Comparison of ENCODE assay signal across 27 cellular contexts in the genomic region with DNA sequence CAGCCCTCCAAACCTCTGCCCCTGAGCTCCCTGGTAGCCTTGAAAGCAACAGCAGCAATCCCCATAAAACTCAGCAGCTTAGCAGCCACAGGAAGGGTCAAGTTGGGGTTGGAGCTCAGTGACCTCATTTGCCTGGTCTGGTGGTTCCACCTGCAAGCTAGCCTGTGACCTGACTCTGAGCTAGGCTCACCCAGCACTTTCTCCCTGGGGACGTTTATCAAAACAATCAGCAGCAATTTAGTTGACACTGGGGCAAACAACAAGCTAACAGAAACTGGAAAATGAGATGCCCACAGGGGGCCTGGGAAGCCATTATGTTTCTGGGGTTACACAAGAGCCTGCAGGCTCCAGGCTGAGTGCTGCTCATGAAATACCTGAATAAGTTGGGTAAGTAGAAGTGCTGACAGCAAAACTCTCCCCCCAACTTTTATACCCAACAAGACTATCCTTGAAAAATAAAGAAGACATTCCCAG. TPM values are rescaled to one million over a fixed set of nuclear protein-coding genes. Genes with fewer than 3 reads are reported as not detected.
A peak's percentile ranks its signal among the peaks of the same experiment; 100 is the strongest.
DNase-seq lines count a peak whose midpoint lies in the region; ATAC-seq and TF ChIP-seq lines count a peak whose summit lies in the region.
"Had no signal": no experiment of that assay in that cellular context is flagged by ENCODE, and none has a peak within 500 bp of the region (broad histone marks: within the 10 kb centered on the region; RNA-seq: fewer than 3 reads in every experiment).

No MANE protein-coding gene starts in this region.

- intact Hi-C loops in Right ventricle myocardium inferior (cut with DNase I): loop anchor here (5.0 kb wide), 2 partner anchors 55 to 295 kb away; partner anchors contain the start of gene RHEB
- intact Hi-C loops in PC-9 (cut with micrococcal nuclease; ENCODE audit: unreplicated experiment): no loop called here
- intact Hi-C loops in esophagus muscularis mucosa (cut with DNase I): loop anchor here (5.0 kb wide), 3 partner anchors 40 to 295 kb away; no protein-coding TSS in a partner anchor

- 73% methylated on average over 1 of the region's 1 CpG for WGBS in esophagus muscularis mucosa

- peaks cover 0 to 7% of the 10 kb centered on the region in 2 donors for H3K9me3 ChIP-seq in right atrium auricular region
- peaks cover 6% of the 10 kb centered on the region; the same call in 1 of the 2 replicates for H3K9me3 ChIP-seq in PC-9 (ENCODE audit: insufficient read depth, low read depth)
- peaks cover 0 to 11% (median 0%) of the 10 kb centered on the region in 4 donors for H3K9me3 ChIP-seq in esophagus muscularis mucosa
- H3K9me3 ChIP-seq in stomach smooth muscle (ENCODE audit: control insufficient read depth in 2 of 2, low read length in 2 of 2): no peaks in the 10 kb centered on the region
- H3K9me3 ChIP-seq: body of pancreas had no signal

- H3K9me2 ChIP-seq in PC-9 (ENCODE audit: insufficient read depth): no peaks in the 10 kb centered on the region

- H3K4me3 ChIP-seq in right atrium auricular region (no peak overlapping the region), PC-9 (no peak overlapping the region), esophagus muscularis mucosa (no peak overlapping the region), stomach smooth muscle (ENCODE audit: low read length in 2 of 2) (no peak overlapping the region)
- H3K4me3 ChIP-seq: body of pancreas, hepatocyte had no signal

- no peak for TF ChIP-seq POLR2A in esophagus muscularis mucosa (IDR thresholded peaks at IDR 0.05; ENCODE audit: low read depth)

- POLR2A ChIA-PET in PC-9 (lab: Charles Lee; ENCODE audit: unreplicated experiment): interaction anchor here (0.7 kb wide), 1 partner anchor 24 kb away, joined by 18 read pairs; no protein-coding TSS in a partner anchor

- H2AFZ ChIP-seq in PC-9: no peak overlapping the region
- H2AFZ ChIP-seq: hepatocyte had no signal

- H3K27ac ChIP-seq in right atrium auricular region (peak overlapping the region; percentile 84 to 98), PC-9 (no peak overlapping the region), esophagus muscularis mucosa (replicated peaks in 1 of 4) (peak overlapping the region; percentile 91 to 96 (median 94)), stomach smooth muscle (ENCODE audit: low read length) (peak overlapping the region; percentile 37)
- H3K27ac ChIP-seq: body of pancreas, foreskin keratinocyte, KMS-11 had no signal

- no peak for ATAC-seq in Right ventricle myocardium inferior
- ATAC-seq in HG02571 (IDR thresholded peaks at IDR 0.05; ENCODE audit: unreplicated experiment): no peak
- no peak for ATAC-seq in HG03045 (IDR thresholded peaks at IDR 0.05; ENCODE audit: unreplicated experiment)
- ATAC-seq: body of pancreas; foreskin keratinocyte; naive thymus-derived CD4-positive, alpha-beta T cell; stimulated activated naive CD8-positive, alpha-beta T cell treated with anti-CD3 and anti-CD28 coated beads, Interleukin-15, Interleukin-2, amounts not matched to agents 100 U/mL and 50 U/mL, for 24 hours had no signal

- H4K20me1 ChIP-seq in PC-9 (ENCODE audit: insufficient read depth): no peaks in the 10 kb centered on the region

- H3F3A ChIP-seq in PC-9 (ENCODE audit: insufficient read depth, low read depth): peaks cover 75% of the 10 kb centered on the region

- TF ChIP-seq CTCF in right atrium auricular region (IDR thresholded peaks at IDR 0.05): no peak
- TF ChIP-seq CTCF in PC-9 (conservative IDR thresholded peaks at IDR 0.05): no peak
- no peak for TF ChIP-seq CTCF in esophagus muscularis mucosa (IDR thresholded peaks at IDR 0.05)

- H3K79me2 ChIP-seq in PC-9 (ENCODE audit: low read depth): no peaks in the 10 kb centered on the region
- H3K79me2 ChIP-seq: hepatocyte had no signal

- no peak for DNase-seq in right atrium auricular region (ENCODE audit: low spot score)
- no peak for DNase-seq in Right ventricle myocardium inferior (ENCODE audit: missing footprints)
- DNase-seq in PC-9: peak in 1 of 2 experiments; percentile 43
- no peak for DNase-seq in esophagus muscularis mucosa (ENCODE audit: extremely low spot score)
- no peak for DNase-seq in mucosa of gallbladder (ENCODE audit: low spot score)
- DNase-seq: activated CD4-positive, alpha-beta T cell treated with anti-CD3 and anti-CD28 coated beads, Interleukin-2, amount 50 U/mL, for 4 hours; body of pancreas; cerebellar nuclear complex; DND-41; foreskin keratinocyte; immature natural killer cell; MV-4-11; naive thymus-derived CD4-positive, alpha-beta T cell; NCI-H2029 treated with DMSO at 0.1 percent for 48 hours; NCI-H345; NCI-H82; retina; stimulated activated CD4-positive, alpha-beta T cell treated with anti-CD3 and anti-CD28 coated beads, Interleukin-4, amount 100 ng/mL, for 4 hours; stimulated activated naive CD8-positive, alpha-beta T cell treated with anti-CD3 and anti-CD28 coated beads, Interleukin-15, Interleukin-2, amounts not matched to agents 100 U/mL and 50 U/mL, for 24 hours; T-helper 9 cell had no signal

- H3K9ac ChIP-seq in stomach smooth muscle (ENCODE audit: low read length in 2 of 2): no peak overlapping the region
- H3K9ac ChIP-seq: KMS-11 had no signal

- H3K27me3 ChIP-seq in right atrium auricular region: no peaks in the 10 kb centered on the region
- no peaks in the 10 kb centered on the region for H3K27me3 ChIP-seq in PC-9 (ENCODE audit: insufficient read depth, low read depth)
- no peaks in the 10 kb centered on the region for H3K27me3 ChIP-seq in esophagus muscularis mucosa
- H3K27me3 ChIP-seq in stomach smooth muscle (ENCODE audit: control insufficient read depth in 1 of 2, insufficient read depth in 2 of 2, low read length in 2 of 2): no peaks in the 10 kb centered on the region
- H3K27me3 ChIP-seq: body of pancreas, hepatocyte had no signal

- BruUV-seq in PC-9 (replicated peaks; lab: Mats Ljungman, UMichigan): TSS peak; percentile 3

- H3K36me3 ChIP-seq in right atrium auricular region: peaks cover 26% of the 10 kb centered on the region
- peaks cover 24% of the 10 kb centered on the region for H3K36me3 ChIP-seq in PC-9 (ENCODE audit: low read depth)
- peaks cover 18 to 35% (median 27%) of the 10 kb centered on the region in 4 donors for H3K36me3 ChIP-seq in esophagus muscularis mucosa
- H3K36me3 ChIP-seq in stomach smooth muscle (ENCODE audit: control insufficient read depth in 2 of 2, insufficient read depth in 2 of 2, low read length in 2 of 2): peaks cover 15 to 21% of the 10 kb centered on the region in 2 donors

- no peak for TF ChIP-seq EP300 in esophagus muscularis mucosa (IDR thresholded peaks at IDR 0.05)

- CTCF ChIA-PET in PC-9 (lab: Charles Lee): interaction anchor here (0.5 to 0.6 kb wide), 2 partner anchors 90 to 419 kb away, joined by 4 to 5 read pairs; no protein-coding TSS in a partner anchor

- H3K4me1 ChIP-seq in right atrium auricular region: peaks cover 0 to 28% of the 10 kb centered on the region in 2 donors
- H3K4me1 ChIP-seq in PC-9 (replicated peaks; ENCODE audit: insufficient read depth): peaks cover 29% of the 10 kb centered on the region
- H3K4me1 ChIP-seq in esophagus muscularis mucosa: peaks cover 28 to 38% (median 34%) of the 10 kb centered on the region in 4 donors
- peaks cover 33% of the 10 kb centered on the region for H3K4me1 ChIP-seq in stomach smooth muscle (ENCODE audit: control insufficient read depth, insufficient read depth, low read length)
- H3K4me1 ChIP-seq: foreskin keratinocyte had no signal

- no peak overlapping the region for H3K4me2 ChIP-seq in PC-9
- H3K4me2 ChIP-seq: hepatocyte, KMS-11 had no signal

RNA-seq across cellular contexts. Expression of gene CRYGN, which starts 22.4 kb away (rescaled TPM):
- total RNA-seq in right atrium auricular region: under 1 TPM in 1 of 2 donors, not detected in 1; 0.90 TPM
- total RNA-seq in Right ventricle myocardium inferior: not detected
- 1.0 and 1.2 TPM in 2 replicates for total RNA-seq in PC-9 (2021)
- total RNA-seq in esophagus muscularis mucosa: 1 to 10 TPM in 1 of 4 donors, under 1 TPM in 3; under 0.01 to 1.3 (median 0.25) TPM
- total RNA-seq in mucosa of gallbladder: 0.43 TPM
- total RNA-seq: body of pancreas, epithelial cell of proximal tubule, foreskin keratinocyte, hepatocyte, left lobe of liver had no signal

RNA-seq across cellular contexts. Expression of gene WDR86, which starts 52.5 kb away (rescaled TPM):
- total RNA-seq in right atrium auricular region (1 to 10 TPM in 1 of 2 donors, under 1 TPM in 1; 0.33 to 1.6 TPM), Right ventricle myocardium inferior (0.41 TPM), PC-9 (2021) (7.7 and 12.4 TPM in 2 replicates), esophagus muscularis mucosa (10 to 100 TPM in 2 of 4 donors, 1 to 10 TPM in 2; 5.4 to 11.8 (median 9.6) TPM), mucosa of gallbladder (2.9 TPM)
- total RNA-seq: foreskin keratinocyte had no signal

RNA-seq across cellular contexts. Expression of gene RHEB, which starts 57.4 kb away (rescaled TPM):
- 100 to 1,000 TPM in 1 of 2 donors, 10 to 100 TPM in 1; 77.9 to 128 TPM for total RNA-seq in right atrium auricular region
- total RNA-seq in Right ventricle myocardium inferior: 135 TPM
- total RNA-seq in PC-9 (2021): 201 and 202 TPM in 2 replicates
- total RNA-seq in esophagus muscularis mucosa: 100 to 1,000 TPM in 3 of 4 donors, 10 to 100 TPM in 1; 98.5 to 187 (median 163) TPM
- total RNA-seq in mucosa of gallbladder: 75.2 TPM
